Comparison of ENCODE assay signal across 27 cellular contexts in genomic region chr9:127753556-127753955, GRCh38. TPM values are rescaled to one million over a fixed set of nuclear protein-coding genes. Genes with fewer than 3 reads are reported as not detected.
DNase-seq lines count a peak whose midpoint lies in the region; ATAC-seq and TF ChIP-seq lines count a peak whose summit lies in the region.
"Had no signal": no experiment of that assay in that cellular context is flagged by ENCODE, and none has a peak within 500 bp of the region (broad histone marks: within the 10 kb centered on the region; RNA-seq: fewer than 3 reads in every experiment).

No MANE protein-coding gene starts in this region.

- H3K36me3 Mint-ChIP-seq in CD14-positive monocyte: peaks cover 48 to 84% of the 10 kb centered on the region in 2 donors

- H3K9me3 ChIP-seq in NT2/D1 (ENCODE audit: insufficient read depth, low read length) (no peaks in the 10 kb centered on the region), lower lobe of right lung (no peaks in the 10 kb centered on the region)
- H3K9me3 ChIP-seq: breast epithelium, MG63, mucosa of descending colon, pancreas had no signal

- TF ChIP-seq CTCF in CD14-positive monocyte (IDR thresholded peaks at IDR 0.05) (no peak), lower lobe of right lung (IDR thresholded peaks at IDR 0.05) (no peak)

- intact Hi-C loops in CD14-positive monocyte (cut with micrococcal nuclease): no loop called here
- intact Hi-C loops in lower lobe of right lung (cut with DNase I): no loop called here

- peak overlapping the region in 4 of 7 donors; percentile 31 to 82 (median 40) for H3K27ac Mint-ChIP-seq in CD14-positive monocyte
- H3K27ac Mint-ChIP-seq: activated naive CD4-positive, alpha-beta T cell treated with anti-CD3 and anti-CD28 coated beads, Interleukin-2, amount 50 U/mL, for 24 hours; stimulated activated naive CD8-positive, alpha-beta T cell treated with anti-CD3 and anti-CD28 coated beads, Interleukin-15, amount 100 ng/mL, for 72 hours; T-helper 2 cell treated with Interferon-gamma antibody and Interleukin-4, amounts not matched to agents 5 μg/mL and 100 μg/mL, for 36 hours had no signal

- H3K27me3 Mint-ChIP-seq in CD14-positive monocyte (ENCODE audit: low read depth in 3 of 3): peaks cover 0 to 1% (median 1%) of the 10 kb centered on the region in 3 donors
- H3K27me3 Mint-ChIP-seq: activated naive CD4-positive, alpha-beta T cell treated with anti-CD3 and anti-CD28 coated beads, Interleukin-2, amount 50 U/mL, for 24 hours; CD8-positive, alpha-beta memory T cell; stimulated activated naive CD8-positive, alpha-beta T cell treated with anti-CD3 and anti-CD28 coated beads, Interleukin-15, amount 100 ng/mL, for 72 hours had no signal

- no peak overlapping the region for H3K4me3 ChIP-seq in NT2/D1 (ENCODE audit: insufficient read length, low read depth)
- no peak overlapping the region for H3K4me3 ChIP-seq in lower lobe of right lung
- H3K4me3 ChIP-seq: MG63, mucosa of descending colon, pancreas had no signal

- H3K4me1 ChIP-seq in NT2/D1 (ENCODE audit: insufficient read depth, insufficient read length): peaks cover 7% of the 10 kb centered on the region
- H3K4me1 ChIP-seq in lower lobe of right lung: peaks cover 31% of the 10 kb centered on the region
- H3K4me1 ChIP-seq: pancreas had no signal

- no peak overlapping the region for H3K4me3 Mint-ChIP-seq in CD14-positive monocyte
- H3K4me3 Mint-ChIP-seq: activated naive CD4-positive, alpha-beta T cell treated with anti-CD3 and anti-CD28 coated beads, Interleukin-2, amount 50 U/mL, for 24 hours; CD8-positive, alpha-beta memory T cell; natural killer cell; stimulated activated naive CD8-positive, alpha-beta T cell treated with anti-CD3 and anti-CD28 coated beads, Interleukin-15, amount 100 ng/mL, for 72 hours; T-helper 2 cell treated with Interferon-gamma antibody and Interleukin-4, amounts not matched to agents 5 μg/mL and 100 μg/mL, for 36 hours had no signal

- peak overlapping the region; percentile 31 for H3K27ac ChIP-seq in lower lobe of right lung
- H3K27ac ChIP-seq: breast epithelium, KMS-11, pancreas had no signal

- no peak for DNase-seq in CD14-positive monocyte (ENCODE audit: low spot score)
- no peak for DNase-seq in NT2/D1 (ENCODE audit: low read depth, low spot score)
- DNase-seq in lower lobe of right lung: no peak
- no peak for DNase-seq in stimulated activated CD4-positive, alpha-beta T cell treated with anti-CD3 and anti-CD28 coated beads, Interleukin-1b, Interleukin-23, amount 100 ng/mL, for 48 hours
- no peak for DNase-seq in AG08396 (ENCODE audit: low spot score)
- DNase-seq: activated CD4-positive, alpha-beta T cell treated with anti-CD3 and anti-CD28 coated beads for 48 hours; activated T-cell treated with anti-CD3 and anti-CD28 coated beads for 4 hours; amniotic stem cell; CD8-positive, alpha-beta memory T cell; DMS 273 treated with DMSO at 0.1 percent for 48 hours; left cardiac atrium; mammary epithelial cell; MG63; mucosa of descending colon; natural killer cell; NCI-H187; pancreas; stimulated activated CD8-positive, alpha-beta memory T cell treated with anti-CD3 and anti-CD28 coated beads, Interleukin-4, amount 100 ng/mL, for 48 hours; stimulated activated naive CD8-positive, alpha-beta T cell treated with anti-CD3 and anti-CD28 coated beads, Interleukin-15, amount 100 ng/mL, for 72 hours had no signal

- ATAC-seq in lower lobe of right lung (no peak), HG03378 (IDR thresholded peaks at IDR 0.05; ENCODE audit: unreplicated experiment) (no peak)
- ATAC-seq: natural killer cell had no signal

- H3K9ac ChIP-seq in NT2/D1 (ENCODE audit: insufficient read length, low read depth): peak overlapping the region; percentile 32
- H3K9ac ChIP-seq: KMS-11 had no signal

- H3K27me3 ChIP-seq in NT2/D1 (ENCODE audit: insufficient read depth, insufficient read length) (peaks cover 52% of the 10 kb centered on the region), lower lobe of right lung (ENCODE audit: low read depth) (peaks cover 12% of the 10 kb centered on the region)

- no peaks in the 10 kb centered on the region for H3K9me3 Mint-ChIP-seq in CD14-positive monocyte
- H3K9me3 Mint-ChIP-seq: activated naive CD4-positive, alpha-beta T cell treated with anti-CD3 and anti-CD28 coated beads, Interleukin-2, amount 50 U/mL, for 24 hours; CD8-positive, alpha-beta memory T cell; natural killer cell; stimulated activated naive CD8-positive, alpha-beta T cell treated with anti-CD3 and anti-CD28 coated beads, Interleukin-15, amount 100 ng/mL, for 72 hours; T-helper 2 cell treated with Interferon-gamma antibody and Interleukin-4, amounts not matched to agents 5 μg/mL and 100 μg/mL, for 36 hours had no signal

- H3K36me3 ChIP-seq in NT2/D1 (ENCODE audit: insufficient read depth, insufficient read length, low read length) (peaks cover 23% of the 10 kb centered on the region), lower lobe of right lung (peaks cover 72% of the 10 kb centered on the region)
- H3K36me3 ChIP-seq: breast epithelium, MG63, pancreas had no signal

- H3K4me1 Mint-ChIP-seq in CD14-positive monocyte: no peaks in the 10 kb centered on the region

RNA-seq across cellular contexts. Expression of gene TOR2A, which starts 18.5 kb away (rescaled TPM):
- polyA plus RNA-seq in CD14-positive monocyte: 10 to 100 TPM; 57.4 to 60.0 TPM
- total RNA-seq in lower lobe of right lung: 16.5 TPM

RNA-seq across cellular contexts. Expression of gene SH2D3C, which starts 24.9 kb away (rescaled TPM):
- polyA plus RNA-seq in CD14-positive monocyte: 10 to 100 TPM; 11.5 to 20.5 TPM
- total RNA-seq in lower lobe of right lung: 59.4 TPM
- total RNA-seq: A673 had no signal

RNA-seq across cellular contexts. Expression of gene CDK9, which starts 32.3 kb away (rescaled TPM):
- polyA plus RNA-seq in CD14-positive monocyte: 10 to 100 TPM; 24.9 to 26.4 TPM
- total RNA-seq in lower lobe of right lung: 96.2 TPM

RNA-seq across cellular contexts. Expression of gene TTC16, which starts 37.7 kb away (rescaled TPM):
- polyA plus RNA-seq in CD14-positive monocyte: under 1 TPM in 1 of 2 donors, not detected in 1; 0.04 TPM
- 1.3 TPM for total RNA-seq in lower lobe of right lung
- total RNA-seq: A673, endothelial cell of umbilical vein, frontal cortex had no signal
- polyA plus RNA-seq: endothelial cell of umbilical vein had no signal

RNA-seq across cellular contexts. Expression of gene PTRH1, which starts 38.1 kb away (rescaled TPM):
- 10 to 100 TPM; 19.5 to 19.9 TPM for polyA plus RNA-seq in CD14-positive monocyte
- 9.1 TPM for total RNA-seq in lower lobe of right lung
